In the genomic region with DNA sequence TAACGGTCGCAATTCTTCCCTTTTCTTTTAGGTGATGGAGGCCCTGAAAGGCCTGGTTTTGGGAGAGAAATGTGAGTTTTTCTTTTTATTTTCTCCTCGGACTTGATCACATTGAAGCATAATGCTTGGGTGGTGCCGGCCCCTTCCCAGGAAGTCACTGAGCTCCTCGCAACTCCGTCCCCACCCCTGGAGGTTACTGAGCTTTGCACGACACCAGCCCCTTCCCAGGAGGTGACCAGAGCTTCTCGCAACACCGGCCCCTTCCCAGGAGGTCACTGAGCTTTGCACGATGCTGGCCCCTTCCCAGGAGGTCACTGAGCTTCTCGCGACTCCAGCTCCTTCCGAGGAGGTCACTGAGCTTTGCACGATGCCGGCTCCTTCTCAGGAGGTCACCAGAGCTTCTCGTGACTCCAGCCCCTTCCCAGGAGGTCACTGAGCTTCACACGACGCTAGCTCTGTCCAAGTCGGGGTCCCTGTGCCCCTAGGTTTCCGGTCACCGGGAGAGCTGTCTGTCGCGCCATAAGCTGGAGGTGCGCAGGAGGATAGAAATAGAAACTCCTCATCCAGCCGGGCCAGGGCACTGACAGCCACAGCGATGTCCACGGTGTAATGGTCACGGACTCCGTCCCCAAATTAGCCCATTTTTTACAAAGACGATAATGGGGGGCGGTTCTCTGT, we compare ENCODE assay signal across 16 cellular contexts.
A peak's percentile ranks its signal among the peaks of the same experiment; 100 is the strongest.
DNase-seq lines count a peak whose midpoint lies in the region; ATAC-seq and TF ChIP-seq lines count a peak whose summit lies in the region.
"Had no signal": no experiment of that assay in that cellular context is flagged by ENCODE, and none has a peak within 500 bp of the region (broad histone marks: within the 10 kb centered on the region; RNA-seq: fewer than 3 reads in every experiment).

No MANE protein-coding gene starts in this region.

- no peak overlapping the region for H2BK15ac ChIP-seq in neuronal stem cell (ENCODE audit: low read length)

- H3K4me1 ChIP-seq in neuronal stem cell (ENCODE audit: control insufficient read depth in 2 of 2, insufficient read depth in 1 of 2, low read depth in 1 of 2, low read length in 2 of 2) (peaks cover 0 to 2% of the 10 kb centered on the region in 2 donors), Caco-2 (no peaks in the 10 kb centered on the region), A673 (ENCODE audit: insufficient read depth, low read length, poor library complexity, severe bottlenecking) (no peaks in the 10 kb centered on the region)
- H3K4me1 ChIP-seq: BLaER1 had no signal

- no TSS peak for BruUV-seq in Caco-2 (replicated peaks; lab: Mats Ljungman, UMichigan)
- no TSS peak for BruUV-seq in A673 (replicated peaks; lab: Mats Ljungman, UMichigan)

- H3K27ac Mint-ChIP-seq in activated CD8-positive, alpha-beta memory T cell treated with anti-CD3 and anti-CD28 coated beads, Interleukin-2, amount 10 ng/mL, durations not matched to agents 7 days and 5 days = no peak overlapping the region
- H3K27ac Mint-ChIP-seq in type B pancreatic cell = no peak overlapping the region
- H3K27ac Mint-ChIP-seq in Caco-2 (ENCODE audit: unreplicated experiment) = no peak overlapping the region
- H3K27ac Mint-ChIP-seq: CD4-positive, CD25-positive, alpha-beta regulatory T cell; GM23338 had no signal

- no peak overlapping the region for H4K91ac ChIP-seq in neuronal stem cell (ENCODE audit: low read depth, low read length, poor library complexity)

- no peaks in the 10 kb centered on the region for H3K36me3 ChIP-seq in neuronal stem cell (replicated peaks in 1 of 2; ENCODE audit: control insufficient read depth in 2 of 2, insufficient read depth in 2 of 2, low read length in 2 of 2)
- H3K36me3 ChIP-seq in Caco-2 (ENCODE audit: control insufficient read depth, insufficient read depth, low read length) = no peaks in the 10 kb centered on the region
- H3K36me3 ChIP-seq in A673 (ENCODE audit: insufficient read depth, low read length, poor library complexity, severe bottlenecking) = no peaks in the 10 kb centered on the region
- H3K36me3 ChIP-seq: BLaER1 had no signal

- H3K4ac ChIP-seq in neuronal stem cell (ENCODE audit: low read length) = no peak overlapping the region

- H3K27ac ChIP-seq in neuronal stem cell (replicated peaks; ENCODE audit: low read length) = no peak overlapping the region
- no peak overlapping the region for H3K27ac ChIP-seq in caudate nucleus (ENCODE audit: low read depth, low read length)
- H3K27ac ChIP-seq in A673 (ENCODE audit: low read depth, low read length, poor library complexity, severe bottlenecking) = no peak overlapping the region
- H3K27ac ChIP-seq: 22Rv1, BLaER1 had no signal

- no peak overlapping the region for H3K14ac ChIP-seq in neuronal stem cell (ENCODE audit: low read length)

- H3K9me3 Mint-ChIP-seq in activated CD8-positive, alpha-beta memory T cell treated with anti-CD3 and anti-CD28 coated beads, Interleukin-2, amount 10 ng/mL, durations not matched to agents 7 days and 5 days (ENCODE audit: low read depth) = no peaks in the 10 kb centered on the region
- H3K9me3 Mint-ChIP-seq in type B pancreatic cell (no peaks in the 10 kb centered on the region), Caco-2 (ENCODE audit: unreplicated experiment) (peaks cover 10% of the 10 kb centered on the region)
- H3K9me3 Mint-ChIP-seq: CD4-positive, CD25-positive, alpha-beta regulatory T cell had no signal

- H3K23ac ChIP-seq in neuronal stem cell (ENCODE audit: low read depth, low read length, poor library complexity) = no peak overlapping the region

- H2AK5ac ChIP-seq in neuronal stem cell (ENCODE audit: low read depth, low read length) = no peak overlapping the region

- POLR2A ChIA-PET in Caco-2 (lab: Charles Lee) (no interaction called here), A673 (lab: Charles Lee; ENCODE audit: low non-redundant PET) (no interaction called here)

- H3K36me3 Mint-ChIP-seq in activated CD8-positive, alpha-beta memory T cell treated with anti-CD3 and anti-CD28 coated beads, Interleukin-2, amount 10 ng/mL, durations not matched to agents 7 days and 5 days = no peaks in the 10 kb centered on the region
- no peaks in the 10 kb centered on the region for H3K36me3 Mint-ChIP-seq in type B pancreatic cell
- H3K36me3 Mint-ChIP-seq in Caco-2 (ENCODE audit: insufficient read depth, unreplicated experiment) = no peaks in the 10 kb centered on the region
- H3K36me3 Mint-ChIP-seq: CD4-positive, CD25-positive, alpha-beta regulatory T cell had no signal

- CTCF ChIA-PET in activated CD8-positive, alpha-beta memory T cell treated with anti-CD3 and anti-CD28 coated beads, Interleukin-2, amount 10 ng/mL, durations not matched to agents 7 days and 5 days (lab: Charles Lee) = no interaction called here
- CTCF ChIA-PET in Caco-2 (lab: Charles Lee) (no interaction called here), A673 (lab: Charles Lee) (no interaction called here)

- no CpG with 5 or more reads among the region's 31 CpGs for WGBS in neuronal stem cell (ENCODE audit: extremely low coverage in 2 of 2, insufficient read length in 2 of 2, insufficient replicate concordance in 1 of 2), 2 donors

- no peak overlapping the region for H2BK12ac ChIP-seq in neuronal stem cell (ENCODE audit: low read length)

- H3K9me3 ChIP-seq in neuronal stem cell (replicated peaks in 1 of 2; ENCODE audit: control insufficient read depth in 2 of 2, insufficient read depth in 1 of 2, low read depth in 1 of 2, low read length in 2 of 2) = peaks cover 0 to 3% of the 10 kb centered on the region in 2 donors
- no peaks in the 10 kb centered on the region for H3K9me3 ChIP-seq in Caco-2
- no peaks in the 10 kb centered on the region for H3K9me3 ChIP-seq in A673 (ENCODE audit: low read depth, low read length, poor library complexity, severe bottlenecking)
- H3K9me3 ChIP-seq: BLaER1 had no signal

- no peak overlapping the region for H3K4me3 Mint-ChIP-seq in activated CD8-positive, alpha-beta memory T cell treated with anti-CD3 and anti-CD28 coated beads, Interleukin-2, amount 10 ng/mL, durations not matched to agents 7 days and 5 days
- H3K4me3 Mint-ChIP-seq in type B pancreatic cell = no peak overlapping the region
- no peak overlapping the region for H3K4me3 Mint-ChIP-seq in Caco-2 (ENCODE audit: unreplicated experiment)
- H3K4me3 Mint-ChIP-seq: CD4-positive, CD25-positive, alpha-beta regulatory T cell; GM23338 had no signal

- DNase-seq in activated CD8-positive, alpha-beta memory T cell treated with anti-CD3 and anti-CD28 coated beads, Interleukin-2, amount 10 ng/mL, durations not matched to agents 7 days and 5 days = peak; percentile 27
- DNase-seq in activated CD8-positive, alpha-beta memory T cell treated with anti-CD3 and anti-CD28 coated beads, Interleukin-2, amount 50 U/mL, for 48 hours = no peak
- DNase-seq in ecto neural progenitor cell (ENCODE audit: low spot score) (peak; percentile 28), neuronal stem cell (ENCODE audit: low spot score) (no peak), type B pancreatic cell (ENCODE audit: extremely low spot score, unreplicated experiment) (peak; percentile 56), caudate nucleus (lab: John Stamatoyannopoulos, UW) (no peak), Caco-2 (no peak), A673 (ENCODE audit: low spot score) (no peak)
- DNase-seq: AML-193; Calu3; CD4-positive, CD25-positive, alpha-beta regulatory T cell; DMS79 had no signal

- H3K18ac ChIP-seq in neuronal stem cell (ENCODE audit: low read length) = peak overlapping the region; percentile 23

- H2BK5ac ChIP-seq in neuronal stem cell (ENCODE audit: low read length) = no peak overlapping the region

- no peak for ATAC-seq in activated CD8-positive, alpha-beta memory T cell treated with anti-CD3 and anti-CD28 coated beads, Interleukin-2, amount 10 ng/mL, durations not matched to agents 7 days and 5 days
- ATAC-seq: GM12878, GM23338 had no signal

- no peaks in the 10 kb centered on the region for H3K4me1 Mint-ChIP-seq in activated CD8-positive, alpha-beta memory T cell treated with anti-CD3 and anti-CD28 coated beads, Interleukin-2, amount 10 ng/mL, durations not matched to agents 7 days and 5 days
- H3K4me1 Mint-ChIP-seq in type B pancreatic cell (ENCODE audit: unreplicated experiment) (no peaks in the 10 kb centered on the region), Caco-2 (ENCODE audit: low read depth, unreplicated experiment) (no peaks in the 10 kb centered on the region)
- H3K4me1 Mint-ChIP-seq: CD4-positive, CD25-positive, alpha-beta regulatory T cell; GM23338 had no signal

- H3K27me3 Mint-ChIP-seq in activated CD8-positive, alpha-beta memory T cell treated with anti-CD3 and anti-CD28 coated beads, Interleukin-2, amount 10 ng/mL, durations not matched to agents 7 days and 5 days = no peaks in the 10 kb centered on the region
- H3K27me3 Mint-ChIP-seq in type B pancreatic cell (peaks cover 4% of the 10 kb centered on the region), Caco-2 (ENCODE audit: insufficient read depth, unreplicated experiment) (peaks cover 9% of the 10 kb centered on the region)

- H3K9ac ChIP-seq in neuronal stem cell (ENCODE audit: low read depth, low read length, poor library complexity) = no peak overlapping the region
- H3K9ac ChIP-seq: BLaER1 had no signal

- no peak overlapping the region for H3K4me2 ChIP-seq in neuronal stem cell (ENCODE audit: insufficient read depth, low read length, poor library complexity, severe bottlenecking)
- H3K4me2 ChIP-seq: BLaER1, GM23338 had no signal

- H3K27me3 ChIP-seq in neuronal stem cell (ENCODE audit: control insufficient read depth in 3 of 3, insufficient read depth in 3 of 3, low read depth in 1 of 3, low read length in 3 of 3) (no peaks in the 10 kb centered on the region), Caco-2 (replicated peaks; ENCODE audit: control insufficient read depth, insufficient read depth, low read length) (no peaks in the 10 kb centered on the region), A673 (replicated peaks; ENCODE audit: insufficient read depth, low read depth, low read length, poor library complexity) (no peaks in the 10 kb centered on the region)
- H3K27me3 ChIP-seq: BLaER1 had no signal

- no peak overlapping the region for H2AFZ ChIP-seq in neuronal stem cell (ENCODE audit: low read length)
- H2AFZ ChIP-seq: GM23338 had no signal

- no peak overlapping the region for H4K8ac ChIP-seq in neuronal stem cell (ENCODE audit: low read depth, low read length)

- no peak overlapping the region for H2BK120ac ChIP-seq in neuronal stem cell (ENCODE audit: low read depth, low read length)

- H3K79me1 ChIP-seq in neuronal stem cell (ENCODE audit: low read depth, low read length) = peaks cover 4% of the 10 kb centered on the region

- intact Hi-C loops in Caco-2 (cut with micrococcal nuclease; ENCODE audit: unreplicated experiment) = no loop called here
- intact Hi-C loops in A673 (cut with micrococcal nuclease; ENCODE audit: unreplicated experiment) = no loop called here

- TF ChIP-seq CTCF in type B pancreatic cell (conservative IDR thresholded peaks at IDR 0.05) (no peak), Caco-2 (IDR thresholded peaks at IDR 0.05; ENCODE audit: insufficient read depth in 1 of 2, low read depth in 1 of 2, low read length in 1 of 2, severe bottlenecking in 1 of 2, unreplicated experiment in 1 of 2) (no peak), A673 (conservative IDR thresholded peaks at IDR 0.05; ENCODE audit: low read depth, low read length) (no peak)

- H3K4me3 ChIP-seq in neuronal stem cell (ENCODE audit: low read length in 2 of 2) = no peak overlapping the region
- H3K4me3 ChIP-seq in Caco-2 (ENCODE audit: low read depth, low read length) = no peak overlapping the region
- no peak overlapping the region for H3K4me3 ChIP-seq in A673 (ENCODE audit: low read depth, low read length, poor library complexity, severe bottlenecking)
- H3K4me3 ChIP-seq: BLaER1, GM12878, GM23338 had no signal

Comparison
In these comparisons a context has a peak if more than half of its experiments do, and no peak if none do; other contexts are left out.
1. DNase-seq: peak in activated CD8-positive, alpha-beta memory T cell treated with anti-CD3 and anti-CD28 coated beads, Interleukin-2, amount 10 ng/mL, durations not matched to agents 7 days and 5 days (single experiment), ecto neural progenitor cell (single experiment) and type B pancreatic cell (single experiment); none in activated CD8-positive, alpha-beta memory T cell treated with anti-CD3 and anti-CD28 coated beads, Interleukin-2, amount 50 U/mL, for 48 hours (single experiment), neuronal stem cell (single experiment), caudate nucleus (0 of 61), Caco-2 (0 of 2) and A673 (single experiment).